ENCODE assay signal across 2 cellular contexts in the genomic region with DNA sequence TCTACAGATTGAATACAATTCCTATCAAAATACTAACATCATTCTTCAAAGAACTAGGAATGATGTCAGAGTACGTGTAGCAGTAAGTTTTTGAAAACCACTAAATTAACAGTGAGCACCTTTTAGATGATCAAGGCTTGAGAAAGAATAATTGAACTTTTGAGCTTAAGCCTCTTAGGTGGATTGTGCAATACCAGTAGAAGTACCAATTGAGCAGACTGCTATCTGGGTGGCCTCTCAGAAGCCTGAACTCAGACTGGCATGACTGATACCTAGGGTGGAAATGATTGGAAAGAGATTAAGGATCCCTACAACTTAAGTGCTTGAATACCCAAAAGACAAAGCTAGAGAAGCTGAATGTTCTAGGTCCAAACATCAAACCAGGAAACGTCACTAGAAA.
TF ChIP-seq lines count a peak whose summit lies in the region.

No MANE protein-coding gene starts in this region.

TF ChIP-seq in IMR-90, 13 proteins besides CTCF, POLR2A, EP300 and RAD21:
- peak; percentile 49; the same call in 1 of the 2 replicates for TF ChIP-seq CEBPB (IDR thresholded peaks at IDR 0.05; ENCODE audit: low read depth, low read length)
- no peak for TF ChIP-seq MXI1 (IDR thresholded peaks at IDR 0.05; ENCODE audit: borderline replicate concordance, low read depth, low read length)

TF ChIP-seq in K562, 482 proteins besides CTCF, POLR2A, EP300 and RAD21:
- TF ChIP-seq, protein P1, sequence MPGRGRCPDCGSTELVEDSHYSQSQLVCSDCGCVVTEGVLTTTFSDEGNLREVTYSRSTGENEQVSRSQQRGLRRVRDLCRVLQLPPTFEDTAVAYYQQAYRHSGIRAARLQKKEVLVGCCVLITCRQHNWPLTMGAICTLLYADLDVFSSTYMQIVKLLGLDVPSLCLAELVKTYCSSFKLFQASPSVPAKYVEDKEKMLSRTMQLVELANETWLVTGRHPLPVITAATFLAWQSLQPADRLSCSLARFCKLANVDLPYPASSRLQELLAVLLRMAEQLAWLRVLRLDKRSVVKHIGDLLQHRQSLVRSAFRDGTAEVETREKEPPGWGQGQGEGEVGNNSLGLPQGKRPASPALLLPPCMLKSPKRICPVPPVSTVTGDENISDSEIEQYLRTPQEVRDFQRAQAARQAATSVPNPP (IDR thresholded peaks at IDR 0.05; ENCODE audit: borderline replicate concordance, insufficient read depth, insufficient read length), result no peak
- TF ChIP-seq CEBPB (tag; IDR thresholded peaks at IDR 0.05) (peak; percentile 71), ZNF551 (CRISPR knock-in tag; IDR thresholded peaks at IDR 0.05) (no peak), ZFP1 (CRISPR knock-in tag; IDR thresholded peaks at IDR 0.05) (no peak), CHD4 (IDR thresholded peaks at IDR 0.05; ENCODE audit: insufficient read depth, insufficient replicate concordance, low read depth, low read length, poor library complexity, severe bottlenecking) (no peak), ZKSCAN8 (CRISPR knock-in tag; IDR thresholded peaks at IDR 0.05) (no peak), NFXL1 (CRISPR knock-in tag; IDR thresholded peaks at IDR 0.05) (no peak), CSDE1 (IDR thresholded peaks at IDR 0.05) (no peak), CEBPG (CRISPR knock-in tag; IDR thresholded peaks at IDR 0.05) (no peak), CEBPG (tag; conservative IDR thresholded peaks at IDR 0.05 in 1 of 2, IDR thresholded peaks at IDR 0.05 in 1 of 2) (peak in 1 of 2 experiments; percentile 56; a peak in 2 of 4 replicates), HCFC1 (IDR thresholded peaks at IDR 0.05; ENCODE audit: low read depth, low read length) (no peak), TEAD4 (IDR thresholded peaks at IDR 0.05; ENCODE audit: low read length) (no peak), TEAD4 (CRISPR knock-in tag; IDR thresholded peaks at IDR 0.05; ENCODE audit: borderline replicate concordance) (no peak), PTBP1 (IDR thresholded peaks at IDR 0.05; ENCODE audit: low read depth, low read length) (no peak)
- TF ChIP-seq, protein P2, sequence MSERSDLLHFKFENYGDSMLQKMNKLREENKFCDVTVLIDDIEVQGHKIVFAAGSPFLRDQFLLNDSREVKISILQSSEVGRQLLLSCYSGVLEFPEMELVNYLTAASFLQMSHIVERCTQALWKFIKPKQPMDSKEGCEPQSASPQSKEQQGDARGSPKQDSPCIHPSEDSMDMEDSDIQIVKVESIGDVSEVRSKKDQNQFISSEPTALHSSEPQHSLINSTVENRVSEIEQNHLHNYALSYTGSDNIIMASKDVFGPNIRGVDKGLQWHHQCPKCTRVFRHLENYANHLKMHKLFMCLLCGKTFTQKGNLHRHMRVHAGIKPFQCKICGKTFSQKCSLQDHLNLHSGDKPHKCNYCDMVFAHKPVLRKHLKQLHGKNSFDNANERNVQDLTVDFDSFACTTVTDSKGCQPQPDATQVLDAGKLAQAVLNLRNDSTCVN (CRISPR knock-in tag; IDR thresholded peaks at IDR 0.05), result no peak
- TF ChIP-seq, protein P3, sequence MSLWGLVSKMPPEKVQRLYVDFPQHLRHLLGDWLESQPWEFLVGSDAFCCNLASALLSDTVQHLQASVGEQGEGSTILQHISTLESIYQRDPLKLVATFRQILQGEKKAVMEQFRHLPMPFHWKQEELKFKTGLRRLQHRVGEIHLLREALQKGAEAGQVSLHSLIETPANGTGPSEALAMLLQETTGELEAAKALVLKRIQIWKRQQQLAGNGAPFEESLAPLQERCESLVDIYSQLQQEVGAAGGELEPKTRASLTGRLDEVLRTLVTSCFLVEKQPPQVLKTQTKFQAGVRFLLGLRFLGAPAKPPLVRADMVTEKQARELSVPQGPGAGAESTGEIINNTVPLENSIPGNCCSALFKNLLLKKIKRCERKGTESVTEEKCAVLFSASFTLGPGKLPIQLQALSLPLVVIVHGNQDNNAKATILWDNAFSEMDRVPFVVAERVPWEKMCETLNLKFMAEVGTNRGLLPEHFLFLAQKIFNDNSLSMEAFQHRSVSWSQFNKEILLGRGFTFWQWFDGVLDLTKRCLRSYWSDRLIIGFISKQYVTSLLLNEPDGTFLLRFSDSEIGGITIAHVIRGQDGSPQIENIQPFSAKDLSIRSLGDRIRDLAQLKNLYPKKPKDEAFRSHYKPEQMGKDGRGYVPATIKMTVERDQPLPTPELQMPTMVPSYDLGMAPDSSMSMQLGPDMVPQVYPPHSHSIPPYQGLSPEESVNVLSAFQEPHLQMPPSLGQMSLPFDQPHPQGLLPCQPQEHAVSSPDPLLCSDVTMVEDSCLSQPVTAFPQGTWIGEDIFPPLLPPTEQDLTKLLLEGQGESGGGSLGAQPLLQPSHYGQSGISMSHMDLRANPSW (CRISPR knock-in tag; IDR thresholded peaks at IDR 0.05), result no peak
- TF ChIP-seq, protein P4, sequence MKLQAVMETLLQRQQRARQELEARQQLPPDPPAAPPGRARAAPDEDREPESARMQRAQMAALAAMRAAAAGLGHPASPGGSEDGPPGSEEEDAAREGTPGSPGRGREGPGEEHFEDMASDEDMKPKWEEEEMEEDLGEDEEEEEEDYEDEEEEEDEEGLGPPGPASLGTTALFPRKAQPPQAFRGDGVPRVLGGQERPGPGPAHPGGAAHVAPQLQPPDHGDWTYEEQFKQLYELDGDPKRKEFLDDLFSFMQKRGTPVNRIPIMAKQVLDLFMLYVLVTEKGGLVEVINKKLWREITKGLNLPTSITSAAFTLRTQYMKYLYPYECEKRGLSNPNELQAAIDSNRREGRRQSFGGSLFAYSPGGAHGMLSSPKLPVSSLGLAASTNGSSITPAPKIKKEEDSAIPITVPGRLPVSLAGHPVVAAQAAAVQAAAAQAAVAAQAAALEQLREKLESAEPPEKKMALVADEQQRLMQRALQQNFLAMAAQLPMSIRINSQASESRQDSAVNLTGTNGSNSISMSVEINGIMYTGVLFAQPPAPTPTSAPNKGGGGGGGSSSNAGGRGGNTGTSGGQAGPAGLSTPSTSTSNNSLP (IDR thresholded peaks at IDR 0.05; ENCODE audit: borderline replicate concordance, low read depth, low read length), result no peak
- TF ChIP-seq, protein P5, sequence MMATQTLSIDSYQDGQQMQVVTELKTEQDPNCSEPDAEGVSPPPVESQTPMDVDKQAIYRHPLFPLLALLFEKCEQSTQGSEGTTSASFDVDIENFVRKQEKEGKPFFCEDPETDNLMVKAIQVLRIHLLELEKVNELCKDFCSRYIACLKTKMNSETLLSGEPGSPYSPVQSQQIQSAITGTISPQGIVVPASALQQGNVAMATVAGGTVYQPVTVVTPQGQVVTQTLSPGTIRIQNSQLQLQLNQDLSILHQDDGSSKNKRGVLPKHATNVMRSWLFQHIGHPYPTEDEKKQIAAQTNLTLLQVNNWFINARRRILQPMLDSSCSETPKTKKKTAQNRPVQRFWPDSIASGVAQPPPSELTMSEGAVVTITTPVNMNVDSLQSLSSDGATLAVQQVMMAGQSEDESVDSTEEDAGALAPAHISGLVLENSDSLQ (IDR thresholded peaks at IDR 0.05), result no peak
- TF ChIP-seq, protein P6, sequence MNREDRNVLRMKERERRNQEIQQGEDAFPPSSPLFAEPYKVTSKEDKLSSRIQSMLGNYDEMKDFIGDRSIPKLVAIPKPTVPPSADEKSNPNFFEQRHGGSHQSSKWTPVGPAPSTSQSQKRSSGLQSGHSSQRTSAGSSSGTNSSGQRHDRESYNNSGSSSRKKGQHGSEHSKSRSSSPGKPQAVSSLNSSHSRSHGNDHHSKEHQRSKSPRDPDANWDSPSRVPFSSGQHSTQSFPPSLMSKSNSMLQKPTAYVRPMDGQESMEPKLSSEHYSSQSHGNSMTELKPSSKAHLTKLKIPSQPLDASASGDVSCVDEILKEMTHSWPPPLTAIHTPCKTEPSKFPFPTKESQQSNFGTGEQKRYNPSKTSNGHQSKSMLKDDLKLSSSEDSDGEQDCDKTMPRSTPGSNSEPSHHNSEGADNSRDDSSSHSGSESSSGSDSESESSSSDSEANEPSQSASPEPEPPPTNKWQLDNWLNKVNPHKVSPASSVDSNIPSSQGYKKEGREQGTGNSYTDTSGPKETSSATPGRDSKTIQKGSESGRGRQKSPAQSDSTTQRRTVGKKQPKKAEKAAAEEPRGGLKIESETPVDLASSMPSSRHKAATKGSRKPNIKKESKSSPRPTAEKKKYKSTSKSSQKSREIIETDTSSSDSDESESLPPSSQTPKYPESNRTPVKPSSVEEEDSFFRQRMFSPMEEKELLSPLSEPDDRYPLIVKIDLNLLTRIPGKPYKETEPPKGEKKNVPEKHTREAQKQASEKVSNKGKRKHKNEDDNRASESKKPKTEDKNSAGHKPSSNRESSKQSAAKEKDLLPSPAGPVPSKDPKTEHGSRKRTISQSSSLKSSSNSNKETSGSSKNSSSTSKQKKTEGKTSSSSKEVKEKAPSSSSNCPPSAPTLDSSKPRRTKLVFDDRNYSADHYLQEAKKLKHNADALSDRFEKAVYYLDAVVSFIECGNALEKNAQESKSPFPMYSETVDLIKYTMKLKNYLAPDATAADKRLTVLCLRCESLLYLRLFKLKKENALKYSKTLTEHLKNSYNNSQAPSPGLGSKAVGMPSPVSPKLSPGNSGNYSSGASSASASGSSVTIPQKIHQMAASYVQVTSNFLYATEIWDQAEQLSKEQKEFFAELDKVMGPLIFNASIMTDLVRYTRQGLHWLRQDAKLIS (CRISPR knock-in tag; IDR thresholded peaks at IDR 0.05), result no peak
